In genomic region chr10:739403-739802, GRCh38 we compare ENCODE assay signal across 20 cellular contexts. TPM values are rescaled to one million over a fixed set of nuclear protein-coding genes. Genes with fewer than 3 reads are reported as not detected.
DNase-seq lines count a peak whose midpoint lies in the region; ATAC-seq, FAIRE-seq and TF ChIP-seq lines count a peak whose summit lies in the region.
"Had no signal": no experiment of that assay in that cellular context is flagged by ENCODE, and none has a peak within 500 bp of the region (broad histone marks: within the 10 kb centered on the region; RNA-seq: fewer than 3 reads in every experiment).

No MANE protein-coding gene starts in this region.

- H3K23me2 ChIP-seq in H1 (ENCODE audit: low read depth, low read length): 0 out of 2 replicates have a peak, but pooled peaks cover 1% of the 10 kb centered on the region

- H2BK12ac ChIP-seq in H1 (ENCODE audit: low read depth, low read length): no peak overlapping the region

- no peak overlapping the region for H4K8ac ChIP-seq in H1 (ENCODE audit: extremely low read depth, insufficient read depth, low read length)

- H2BK5ac ChIP-seq in H1 (ENCODE audit: low read depth, low read length): no peak overlapping the region

- ATAC-seq in HepG2 (no peak), right lobe of liver (no peak)
- ATAC-seq: A549 had no signal

- peak overlapping the region; percentile 33 for H2BK120ac ChIP-seq in H1 (replicated peaks; ENCODE audit: low read depth, low read length)

- peak overlapping the region; percentile 76; the same call in 1 of the 2 replicates for H2BK15ac ChIP-seq in H1 (ENCODE audit: low read length)

- H3K4me1 Mint-ChIP-seq in osteocyte (ENCODE audit: unreplicated experiment): no peaks in the 10 kb centered on the region
- no peaks in the 10 kb centered on the region for H3K4me1 Mint-ChIP-seq in T-helper 2 cell treated with Interferon-gamma antibody and Interleukin-4, amounts not matched to agents 5 μg/mL and 100 μg/mL, for 36 hours (ENCODE audit: low read depth)

- no peaks in the 10 kb centered on the region for H3K36me3 Mint-ChIP-seq in osteocyte (ENCODE audit: unreplicated experiment)
- H3K36me3 Mint-ChIP-seq in T-helper 2 cell treated with Interferon-gamma antibody and Interleukin-4, amounts not matched to agents 5 μg/mL and 100 μg/mL, for 36 hours (ENCODE audit: low read depth): no peaks in the 10 kb centered on the region

- no peaks in the 10 kb centered on the region for H3K79me1 ChIP-seq in H1 (ENCODE audit: low read depth, low read length)

- no peaks in the 10 kb centered on the region for H3K79me2 ChIP-seq in HepG2 (ENCODE audit: insufficient read depth, low read length)
- no peaks in the 10 kb centered on the region for H3K79me2 ChIP-seq in H1 (ENCODE audit: control insufficient read depth in 1 of 2, insufficient read depth in 2 of 2, low read length in 2 of 2)

- POLR2A ChIA-PET in HepG2 (lab: Yijun Ruan, JAX) (no interaction called here), H1 (lab: Charles Lee; ENCODE audit: partially characterized antibody) (no interaction called here)

- H3K18ac ChIP-seq in H1 (ENCODE audit: extremely low read depth, low read length): no peak overlapping the region

- H4K5ac ChIP-seq in H1 (ENCODE audit: insufficient read length, low read depth, low read length): no peak overlapping the region

- H3K9me3 ChIP-seq in HepG2 (ENCODE audit: low read length): no peaks in the 10 kb centered on the region
- no peaks in the 10 kb centered on the region for H3K9me3 ChIP-seq in right lobe of liver
- H3K9me3 ChIP-seq in H1 (ENCODE audit: insufficient read depth in 2 of 2, low read depth in 1 of 2, low read length in 1 of 2): peaks cover 3 to 11% of the 10 kb centered on the region in 2 experiments; a peak in 2 of 4 replicates
- H3K9me3 ChIP-seq: HAP-1 had no signal

- 0 out of 2 replicates have a peak overlapping the region, but pooled peaks have one; percentile 7 for H2BK20ac ChIP-seq in H1 (ENCODE audit: low read length)

- no peak for TF ChIP-seq POLR2A in HepG2 (IDR thresholded peaks at IDR 0.05; ENCODE audit: insufficient read depth in 1 of 2, low read depth in 2 of 2, low read length in 2 of 2)
- TF ChIP-seq POLR2A in right lobe of liver (IDR thresholded peaks at IDR 0.05): no peak
- TF ChIP-seq POLR2A in H1 (IDR thresholded peaks at IDR 0.05; ENCODE audit: control extremely low read depth in 1 of 2, low read depth in 2 of 2, low read length in 2 of 2): no peak

- no peaks in the 10 kb centered on the region for H4K20me1 ChIP-seq in HepG2 (ENCODE audit: insufficient read depth, low read length)
- H4K20me1 ChIP-seq in H1 (replicated peaks in 1 of 2; ENCODE audit: control insufficient read depth in 1 of 2, insufficient read depth in 2 of 2, low read length in 2 of 2): peaks cover 0 to 5% of the 10 kb centered on the region in 2 experiments

- H3K9ac ChIP-seq in HepG2 (ENCODE audit: insufficient read depth, low read depth, low read length) (no peak overlapping the region), H1 (replicated peaks in 1 of 4; ENCODE audit: extremely low read depth in 1 of 4, low read depth in 3 of 4, low read length in 3 of 4) (no peak overlapping the region; a peak in 1 of 7 replicates)

- H3K27me3 ChIP-seq in HepG2 (ENCODE audit: control insufficient read depth in 1 of 2, insufficient read depth in 2 of 2, low read length in 2 of 2) (peaks cover 0 to 4% of the 10 kb centered on the region in 2 experiments; a peak in 1 of 5 replicates), right lobe of liver (no peaks in the 10 kb centered on the region), H1 (replicated peaks in 1 of 4; ENCODE audit: control insufficient read depth in 3 of 4, extremely low read depth in 1 of 4, insufficient read depth in 3 of 4, low read length in 3 of 4) (no peaks in the 10 kb centered on the region)

- no peak overlapping the region for H3K4me3 ChIP-seq in HepG2 (replicated peaks in 1 of 3; ENCODE audit: insufficient read depth in 1 of 3, low read depth in 2 of 3, low read length in 3 of 3)
- H3K4me3 ChIP-seq in right lobe of liver: no peak overlapping the region
- no peak overlapping the region for H3K4me3 ChIP-seq in H1 (ENCODE audit: extremely low read depth in 1 of 4, insufficient read depth in 2 of 4, low read depth in 3 of 4, low read length in 4 of 4)
- H3K4me3 ChIP-seq: A549, HAP-1 had no signal

- in situ Hi-C loops in HepG2 (cut with HindIII; ENCODE audit: extremely low pct_ligation_motif_present, low pct_unique_long_range_greater_than_20kb): no loop called here

- H2AFZ ChIP-seq in HepG2 (ENCODE audit: low read length) (no peak overlapping the region), H1 (ENCODE audit: low read length) (no peak overlapping the region)

- TF ChIP-seq CTCF in HepG2 (CRISPR knock-in tag; IDR thresholded peaks at IDR 0.05) (no peak), right lobe of liver (IDR thresholded peaks at IDR 0.05) (no peak), H1 (IDR thresholded peaks at IDR 0.05; ENCODE audit: control extremely low read depth in 1 of 3, insufficient read depth in 1 of 3, low read depth in 1 of 3, low read length in 3 of 3) (no peak), osteocyte (IDR thresholded peaks at IDR 0.05) (no peak)

- BruUV-seq in HepG2 (replicated peaks; lab: Mats Ljungman, UMichigan): no TSS peak

- H3K56ac ChIP-seq in H1 (replicated peaks; ENCODE audit: insufficient read length, low read depth, low read length): no peak overlapping the region

- H3K27ac Mint-ChIP-seq in osteocyte (ENCODE audit: unreplicated experiment): no peak overlapping the region
- H3K27ac Mint-ChIP-seq in T-helper 2 cell treated with Interferon-gamma antibody and Interleukin-4, amounts not matched to agents 5 μg/mL and 100 μg/mL, for 36 hours: no peak overlapping the region
- H3K27ac Mint-ChIP-seq: CD4-positive, alpha-beta T cell had no signal

- H3K14ac ChIP-seq in H1 (ENCODE audit: insufficient read length): peak overlapping the region; percentile 97

- TF ChIP-seq EP300 in HepG2 (IDR thresholded peaks at IDR 0.05; ENCODE audit: low read depth in 2 of 2, low read length in 2 of 2): no peak
- no peak for TF ChIP-seq EP300 in HepG2 (CRISPR knock-in tag; IDR thresholded peaks at IDR 0.05; ENCODE audit: borderline replicate concordance)
- TF ChIP-seq EP300 in H1 (IDR thresholded peaks at IDR 0.05; ENCODE audit: borderline replicate concordance in 1 of 2, low read depth in 2 of 2, low read length in 2 of 2): no peak

- no peaks in the 10 kb centered on the region for H3K36me3 ChIP-seq in HepG2 (replicated peaks in 1 of 2; ENCODE audit: control insufficient read depth in 1 of 2, insufficient read depth in 2 of 2, low read length in 2 of 2)
- H3K36me3 ChIP-seq in right lobe of liver: no peaks in the 10 kb centered on the region
- H3K36me3 ChIP-seq in H1 (ENCODE audit: control insufficient read depth in 2 of 4, insufficient read depth in 4 of 4, low read length in 3 of 4): no peaks in the 10 kb centered on the region
- H3K36me3 ChIP-seq: HAP-1 had no signal

- no peak overlapping the region for H3K4me3 Mint-ChIP-seq in osteocyte (ENCODE audit: unreplicated experiment)
- H3K4me3 Mint-ChIP-seq in T-helper 2 cell treated with Interferon-gamma antibody and Interleukin-4, amounts not matched to agents 5 μg/mL and 100 μg/mL, for 36 hours: no peak overlapping the region
- H3K4me3 Mint-ChIP-seq: CD4-positive, alpha-beta T cell had no signal

- 30% methylated on average over 3 of the region's 3 CpGs for WGBS in HepG2 (ENCODE audit: low lambda C conversion rate)
- WGBS in right lobe of liver (ENCODE audit: insufficient coverage, low coverage, low lambda C conversion rate, missing lambda C conversion rate): 60% methylated on average over 1 of the region's 3 CpGs
- 81% methylated on average over 3 of the region's 3 CpGs; no CpG with 5 or more reads in 1 of the 2 experiments for WGBS in H1 (ENCODE audit: extremely low coverage in 1 of 2, insufficient coverage in 1 of 2, insufficient read length in 1 of 2, insufficient replicate concordance in 2 of 2, low coverage in 1 of 2, low lambda C conversion rate in 2 of 2, missing lambda C conversion rate in 1 of 2), 2 experiments

- peak overlapping the region; percentile 84 for H4K91ac ChIP-seq in H1 (replicated peaks; ENCODE audit: insufficient read length, low read length)

- H3K4me2 ChIP-seq in HepG2 (ENCODE audit: low read depth, low read length): no peak overlapping the region
- H3K4me2 ChIP-seq in H1 (ENCODE audit: insufficient read depth in 1 of 2, low read depth in 2 of 2, low read length in 2 of 2): no peak overlapping the region
- H3K4me2 ChIP-seq: A549 had no signal

- intact Hi-C loops in HepG2 (cut with micrococcal nuclease; ENCODE audit: unreplicated experiment) (no loop called here), right lobe of liver (cut with DNase I) (no loop called here)

- H2AK5ac ChIP-seq in H1 (ENCODE audit: low read depth, low read length): 0 out of 2 replicates have a peak overlapping the region, but pooled peaks have one; percentile 66

- DNase-seq in HepG2 (ENCODE audit: low spot score) (no peak), right lobe of liver (no peak), H1 (ENCODE audit: low read depth in 1 of 2, low spot score in 2 of 2) (no peak), osteocyte (ENCODE audit: extremely low spot score, unreplicated experiment) (peak; percentile 42), NCI-H524 treated with DMSO at 0.1 percent for 48 hours (lab: John Stamatoyannopoulos, UW) (no peak), NCI-H345 (lab: John Stamatoyannopoulos, UW) (no peak)
- no peak for DNase-seq in T-helper 2 cell treated with Interferon-gamma antibody and Interleukin-4, amounts not matched to agents 5 μg/mL and 100 μg/mL, for 36 hours (ENCODE audit: low spot score)
- DNase-seq: AML-193; Caco-2; CD4-positive, alpha-beta T cell; GDM1; GOT3; Kasumi-1; KG1 had no signal

- H3K27me3 Mint-ChIP-seq in osteocyte (ENCODE audit: unreplicated experiment): peaks cover 30% of the 10 kb centered on the region
- no peaks in the 10 kb centered on the region for H3K27me3 Mint-ChIP-seq in T-helper 2 cell treated with Interferon-gamma antibody and Interleukin-4, amounts not matched to agents 5 μg/mL and 100 μg/mL, for 36 hours (ENCODE audit: low read depth)

- H3K4me1 ChIP-seq in HepG2 (ENCODE audit: insufficient read depth, low read length) (no peaks in the 10 kb centered on the region; the same call in 1 of the 2 replicates), right lobe of liver (no peaks in the 10 kb centered on the region), H1 (replicated peaks in 1 of 4; ENCODE audit: control insufficient read depth in 3 of 4, insufficient read depth in 4 of 4, low read length in 3 of 4) (no peaks in the 10 kb centered on the region)
- H3K4me1 ChIP-seq: A549, Caco-2, HAP-1 had no signal

- peak overlapping the region; percentile 71 for H3K4ac ChIP-seq in H1 (replicated peaks; ENCODE audit: insufficient read length, low read depth, low read length)

- FAIRE-seq in HepG2 (lab: Jason Lieb, UNC) (no peak), H1 (lab: Jason Lieb, UNC) (peak; percentile 28)
- FAIRE-seq: A549, D721Med, GM19239 had no signal

- CTCF ChIA-PET in HepG2 (lab: Yijun Ruan, JAX; ENCODE audit: low intra/inter-chr PET ratio, low total read pairs) (no interaction called here), H1 (lab: Charles Lee; ENCODE audit: partially characterized antibody) (no interaction called here)

- no peak overlapping the region for H3K27ac ChIP-seq in HepG2 (ENCODE audit: extremely low read length, insufficient read depth, low read length)
- H3K27ac ChIP-seq in right lobe of liver: no peak overlapping the region
- no peak overlapping the region for H3K27ac ChIP-seq in H1 (ENCODE audit: low read depth, low read length)
- H3K27ac ChIP-seq: 22Rv1, A549, C4-2B had no signal

- H3K9me3 Mint-ChIP-seq in osteocyte (ENCODE audit: unreplicated experiment): no peaks in the 10 kb centered on the region
- peaks cover 7% of the 10 kb centered on the region for H3K9me3 Mint-ChIP-seq in T-helper 2 cell treated with Interferon-gamma antibody and Interleukin-4, amounts not matched to agents 5 μg/mL and 100 μg/mL, for 36 hours
- H3K9me3 Mint-ChIP-seq: CD4-positive, alpha-beta T cell had no signal

- TF ChIP-seq RAD21 in HepG2 (CRISPR knock-in tag; IDR thresholded peaks at IDR 0.05): no peak
- no peak for TF ChIP-seq RAD21 in H1 (IDR thresholded peaks at IDR 0.05 in 1 of 2, conservative IDR thresholded peaks at IDR 0.05 in 1 of 2; ENCODE audit: low read depth in 2 of 2, low read length in 2 of 2)

- no peak overlapping the region for H3K23ac ChIP-seq in H1 (ENCODE audit: insufficient read length)

RNA-seq across cellular contexts. Expression of gene DIP2C, which starts 49.9 kb away (rescaled TPM):
- 2.2 and 2.7 TPM in 2 replicates for total RNA-seq in HepG2 (2016; rRNA removed; fragmentation: Illumina TruSeq; extraction: Trizol)
- total RNA-seq in HepG2 (2016; cell fraction: cytosol; rRNA removed; fragmentation: Illumina TruSeq; extraction: Trizol; ENCODE audit: low read depth): 4.0 and 4.2 TPM in 2 replicates
- 2.2 and 2.3 TPM in 2 replicates for total RNA-seq in HepG2 (2016; cell fraction: insoluble cytoplasmic fraction; rRNA removed; fragmentation: Illumina TruSeq; extraction: Trizol)
- 2.5 and 3.0 TPM in 2 replicates for total RNA-seq in HepG2 (2016; cell fraction: membrane; rRNA removed; fragmentation: Illumina TruSeq; extraction: Trizol)
- 2.7 and 3.4 TPM in 2 replicates for total RNA-seq in HepG2 (2016; cell fraction: nucleus; rRNA removed; fragmentation: Illumina TruSeq; extraction: Trizol)
- 2.7 and 3.0 TPM in 2 replicates for polyA plus RNA-seq in HepG2 (2011; rRNA removed)
- polyA plus RNA-seq in HepG2 (2011; cell fraction: cytosol; rRNA removed): 2.9 and 3.2 TPM in 2 replicates
- polyA plus RNA-seq in HepG2 (2011; cell fraction: nucleus; rRNA removed): 8.3 and 9.5 TPM in 2 replicates
- polyA plus RNA-seq in HepG2 (2012): 3.6 and 4.9 TPM in 2 replicates
- 0.23 TPM in 2 replicates for polyA plus RNA-seq in HepG2 (2016; cell fraction: cytosol; fragmentation: Illumina TruSeq; extraction: Trizol; ENCODE audit: low read depth)
- 2.0 and 2.4 TPM in 2 replicates for polyA plus RNA-seq in HepG2 (2016; cell fraction: insoluble cytoplasmic fraction; fragmentation: Illumina TruSeq; extraction: Trizol; ENCODE audit: low read depth)
- 0.55 and 0.69 TPM in 2 replicates for polyA plus RNA-seq in HepG2 (2016; cell fraction: membrane; fragmentation: Illumina TruSeq; extraction: Trizol; ENCODE audit: low read depth)
- 4.2 and 4.7 TPM in 2 replicates for polyA plus RNA-seq in HepG2 (2016; cell fraction: nucleus; fragmentation: Illumina TruSeq; extraction: Trizol; ENCODE audit: insufficient read depth, low read depth)
- 0.70 and 7.2 TPM in 2 replicates for polyA minus RNA-seq in HepG2 (2011; rRNA and poly(A)+ RNA removed; ENCODE audit: low replicate concordance)
- polyA minus RNA-seq in HepG2 (2011; cell fraction: cytosol; rRNA and poly(A)+ RNA removed): 3.9 and 4.3 TPM in 2 replicates
- 7.5 and 9.1 TPM in 2 replicates for polyA minus RNA-seq in HepG2 (2011; cell fraction: nucleus; rRNA and poly(A)+ RNA removed)
- total RNA-seq in right lobe of liver: 10 to 100 TPM in 5 of 6 experiments, 1 to 10 TPM in 1; 8.0 to 13.5 (median 11.7) TPM
- total RNA-seq in H1 (2021; fragmentation: NEBNext Ultra II Directional; extraction: Animal tissue kit (Norgen Biotek cat#: 25700)): 8.8 and 9.3 TPM in 2 replicates
- 3.8 and 6.1 TPM in 2 replicates for polyA plus RNA-seq in H1 (2011; rRNA removed)
- 3.8 TPM for polyA plus RNA-seq in H1 (2011; cell fraction: cytosol; rRNA removed)
- polyA plus RNA-seq in H1 (2011; cell fraction: nucleus; rRNA removed): 13.3 TPM
- polyA plus RNA-seq in H1 (2012, experiment 1 of 2): 5.4 to 6.5 TPM (median 6.2 TPM) in 4 replicates
- 1.4 TPM for polyA plus RNA-seq in H1 (2012, experiment 2 of 2)
- 3.3 TPM for polyA plus RNA-seq in H1 (2013, experiment 1 of 2)
- polyA plus RNA-seq in H1 (2013, experiment 2 of 2): 3.0 TPM
- polyA minus RNA-seq in H1 (2011; rRNA and poly(A)+ RNA removed): 8.7 and 9.7 TPM in 2 replicates
- polyA minus RNA-seq in H1 (2011; cell fraction: cytosol; rRNA and poly(A)+ RNA removed): 6.4 TPM
- 11.3 TPM for polyA minus RNA-seq in H1 (2011; cell fraction: nucleus; rRNA and poly(A)+ RNA removed)
- total RNA-seq in osteocyte: 36.8 and 36.9 TPM in 2 replicates
